2 cellular contexts compared by ENCODE assay signal in genomic region chr17:2704890-2705248, GRCh38.
TF ChIP-seq lines count a peak whose summit lies in the region.

No MANE protein-coding gene starts in this region.

TF ChIP-seq in HEK293, 187 proteins besides CTCF, POLR2A, EP300 and RAD21:
- no peak for TF ChIP-seq ZNF837 (tag by site-specific recombination; IDR thresholded peaks at IDR 0.05)
- TF ChIP-seq GLIS1 (tag by site-specific recombination; IDR thresholded peaks at IDR 0.05), result peak; percentile 28; the same call in 1 of the 2 replicates
- TF ChIP-seq ZNF433 (tag by site-specific recombination; IDR thresholded peaks at IDR 0.05; ENCODE audit: low read depth), result no peak

TF ChIP-seq in H1, 55 proteins besides CTCF, POLR2A, EP300 and RAD21:
- TF ChIP-seq CBX8 (IDR thresholded peaks at IDR 0.05; ENCODE audit: borderline replicate concordance, low read depth, low read length) (no peak), SIN3A (conservative IDR thresholded peaks at IDR 0.05 in 1 of 2, IDR thresholded peaks at IDR 0.05 in 1 of 2; ENCODE audit: low read depth in 1 of 2, low read length in 2 of 2) (no peak), MAFK (IDR thresholded peaks at IDR 0.05; ENCODE audit: low read depth, low read length) (no peak), MAX (IDR thresholded peaks at IDR 0.05) (no peak), RXRA (IDR thresholded peaks at IDR 0.05; ENCODE audit: insufficient read depth, low read depth, low read length) (no peak), RFX5 (IDR thresholded peaks at IDR 0.05; ENCODE audit: borderline replicate concordance, low read depth, low read length) (no peak), NRF1 (IDR thresholded peaks at IDR 0.05; ENCODE audit: low read depth, low read length) (no peak), RBBP5 (IDR thresholded peaks at IDR 0.05; ENCODE audit: borderline replicate concordance, low read depth, low read length) (no peak), TAF1 (IDR thresholded peaks at IDR 0.05; ENCODE audit: low read depth, low read length) (no peak), CHD7 (IDR thresholded peaks at IDR 0.05; ENCODE audit: insufficient replicate concordance, low read length) (no peak), CHD1 (IDR thresholded peaks at IDR 0.05; ENCODE audit: low read depth, low read length) (no peak)
